ENCODE assay signal across 23 cellular contexts in the genomic region with DNA sequence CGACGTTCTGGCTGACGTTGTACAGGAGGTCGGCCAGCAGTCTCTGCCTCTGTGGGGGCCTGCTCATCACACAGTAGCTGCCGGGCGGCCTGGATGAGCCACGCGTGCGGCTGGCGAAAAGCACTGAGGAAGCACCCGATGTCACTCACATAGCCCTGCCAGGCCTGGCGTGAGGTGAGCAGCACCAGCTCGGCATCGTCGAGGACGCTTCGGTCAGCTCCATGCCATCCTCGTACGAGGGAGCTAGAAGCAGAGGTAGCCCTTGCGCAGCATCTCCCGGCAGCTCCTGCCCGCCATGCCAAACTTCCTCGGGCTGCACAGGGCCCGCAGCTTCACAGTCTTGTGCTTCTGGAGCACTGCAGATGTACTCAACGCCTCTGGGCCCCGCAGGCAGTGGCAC. TPM values are rescaled to one million over a fixed set of nuclear protein-coding genes. Genes with fewer than 3 reads are reported as not detected.
DNase-seq lines count a peak whose midpoint lies in the region; ATAC-seq, FAIRE-seq and TF ChIP-seq lines count a peak whose summit lies in the region.
"Had no signal": no experiment of that assay in that cellular context is flagged by ENCODE, and none has a peak within 500 bp of the region (broad histone marks: within the 10 kb centered on the region; RNA-seq: fewer than 3 reads in every experiment).

No MANE protein-coding gene starts in this region.

- CTCF ChIA-PET in K562 (lab: Yijun Ruan, JAX; ENCODE audit: low intra/inter-chr PET ratio) = no interaction called here

- H4K20me1 ChIP-seq in K562 (replicated peaks; ENCODE audit: control insufficient read depth, insufficient read depth, low read length) = no peaks in the 10 kb centered on the region

- 93% methylated on average over 26 of the region's 26 CpGs for WGBS in right cardiac atrium
- 98% methylated on average over 17 of the region's 26 CpGs for WGBS in K562 (ENCODE audit: insufficient coverage, low coverage, missing lambda C conversion rate)
- 96% methylated on average over 26 of the region's 26 CpGs; no CpG with 5 or more reads in 1 of the 2 donors for WGBS in transverse colon (ENCODE audit: low coverage in 1 of 2), 2 donors

- no peak overlapping the region for H3K4me2 ChIP-seq in K562 (ENCODE audit: insufficient read depth, low read length)

- intact Hi-C loops in right cardiac atrium (cut with DNase I) = no loop called here
- intact Hi-C loops in left ventricle myocardium inferior (cut with micrococcal nuclease) = no loop called here
- intact Hi-C loops in K562 (cut with micrococcal nuclease) = no loop called here
- intact Hi-C loops in upper lobe of right lung (cut with DNase I) = no loop called here
- intact Hi-C loops in transverse colon (cut with DNase I; ENCODE audit: low total_unique reads) = no loop called here

- POLR2A ChIA-PET in K562 (lab: Yijun Ruan, JAX) = interaction anchor here (0.7 kb wide), 1 partner anchor 248 kb away, joined by 4 read pairs; no protein-coding TSS in a partner anchor

- H3K27ac ChIP-seq in right cardiac atrium (ENCODE audit: low read length) (no peak overlapping the region), left ventricle myocardium inferior (replicated peaks) (no peak overlapping the region), K562 (ENCODE audit: extremely low read depth, low read depth, low read length) (no peak overlapping the region), upper lobe of right lung (no peak overlapping the region), transverse colon (no peak overlapping the region)
- H3K27ac ChIP-seq: GM23248, HL-60 had no signal

- no peaks in the 10 kb centered on the region for H3K9me3 Mint-ChIP-seq in effector memory CD8-positive, alpha-beta T cell
- H3K9me3 Mint-ChIP-seq: CD8-positive, alpha-beta memory T cell had no signal

- no peaks in the 10 kb centered on the region for H3K9me3 ChIP-seq in right cardiac atrium (ENCODE audit: control insufficient read depth, low read length)
- H3K9me3 ChIP-seq in left ventricle myocardium inferior (replicated peaks) = no peaks in the 10 kb centered on the region
- H3K9me3 ChIP-seq in K562 (replicated peaks; ENCODE audit: control insufficient read depth, insufficient read depth, low read depth, low read length) = no peaks in the 10 kb centered on the region
- no peaks in the 10 kb centered on the region for H3K9me3 ChIP-seq in upper lobe of right lung
- no peaks in the 10 kb centered on the region for H3K9me3 ChIP-seq in transverse colon
- H3K9me3 ChIP-seq: BE2C, HAP-1 had no signal

- in situ Hi-C loops in K562 (cut with MboI) = loop anchor here (25.0 kb wide), 1 partner anchor 671 kb away; a partner anchor contains a TSS
- in situ Hi-C loops in transverse colon (cut with MboI; ENCODE audit: low pct_ligation_motif_present in 1 of 4, low pct_unique_long_range_greater_than_20kb in 1 of 4, low sequenced_read_pairs in 3 of 4) = no loop called here

- no peak overlapping the region for H2AFZ ChIP-seq in K562 (ENCODE audit: low read depth, low read length)
- H2AFZ ChIP-seq: GM23248 had no signal

- ATAC-seq in right cardiac atrium = peak; percentile 23 to 45
- no peak for ATAC-seq in K562
- ATAC-seq in effector memory CD8-positive, alpha-beta T cell (replicated peaks) = no peak
- peak; percentile 31 for ATAC-seq in upper lobe of right lung
- ATAC-seq in HG03097 (IDR thresholded peaks at IDR 0.05; ENCODE audit: low FRiP score, unreplicated experiment) = no peak
- ATAC-seq: GM12878 had no signal

- H3K27ac Mint-ChIP-seq in effector memory CD8-positive, alpha-beta T cell = peak overlapping the region; percentile 55 to 72
- H3K27ac Mint-ChIP-seq: CD4-positive, CD25-positive, alpha-beta regulatory T cell; CD8-positive, alpha-beta memory T cell had no signal

- no peak overlapping the region for H3K4me3 Mint-ChIP-seq in effector memory CD8-positive, alpha-beta T cell
- H3K4me3 Mint-ChIP-seq: CD4-positive, CD25-positive, alpha-beta regulatory T cell; CD8-positive, alpha-beta memory T cell had no signal

- no TSS peak for BruUV-seq in K562 (replicated peaks; lab: Mats Ljungman, UMichigan)

- TF ChIP-seq CTCF in left ventricle myocardium inferior (IDR thresholded peaks at IDR 0.05; ENCODE audit: borderline replicate concordance) (no peak), K562 (IDR thresholded peaks at IDR 0.05 in 2 of 3, conservative IDR thresholded peaks at IDR 0.05 in 1 of 3; ENCODE audit: insufficient read depth in 2 of 3, low read depth in 1 of 3, low read length in 3 of 3) (no peak), upper lobe of right lung (IDR thresholded peaks at IDR 0.05) (no peak), transverse colon (IDR thresholded peaks at IDR 0.05) (no peak)

- no peaks in the 10 kb centered on the region for H3K27me3 Mint-ChIP-seq in effector memory CD8-positive, alpha-beta T cell

- no peak for TF ChIP-seq POLR2A in K562 (conservative IDR thresholded peaks at IDR 0.05)
- no peak for TF ChIP-seq POLR2A in transverse colon (IDR thresholded peaks at IDR 0.05)

- no peaks in the 10 kb centered on the region for H3K27me3 ChIP-seq in right cardiac atrium (ENCODE audit: control insufficient read depth, insufficient read depth)
- H3K27me3 ChIP-seq in left ventricle myocardium inferior (ENCODE audit: low read depth) = no peaks in the 10 kb centered on the region
- H3K27me3 ChIP-seq in K562 (ENCODE audit: control insufficient read depth in 2 of 2, insufficient read depth in 2 of 2, low read length in 2 of 2) = no peaks in the 10 kb centered on the region
- no peaks in the 10 kb centered on the region for H3K27me3 ChIP-seq in upper lobe of right lung
- no peaks in the 10 kb centered on the region for H3K27me3 ChIP-seq in transverse colon
- H3K27me3 ChIP-seq: BE2C had no signal

- H3K4me3 ChIP-seq in right cardiac atrium (ENCODE audit: low read length) = no peak overlapping the region
- H3K4me3 ChIP-seq in left ventricle myocardium inferior = no peak overlapping the region
- H3K4me3 ChIP-seq in K562 = no peak overlapping the region
- no peak overlapping the region for H3K4me3 ChIP-seq in upper lobe of right lung
- no peak overlapping the region for H3K4me3 ChIP-seq in transverse colon
- H3K4me3 ChIP-seq: GM12878, GM23248, HAP-1 had no signal

- H3K36me3 ChIP-seq in left ventricle myocardium inferior (peaks cover 38% of the 10 kb centered on the region), K562 (ENCODE audit: control insufficient read depth, insufficient read depth, low read length) (peaks cover 54% of the 10 kb centered on the region; the same call in 2 of the 3 replicates), upper lobe of right lung (peaks cover 38% of the 10 kb centered on the region), transverse colon (peaks cover 0 to 20% (median 8%) of the 10 kb centered on the region in 4 donors)

- DNase-seq in right cardiac atrium (peak in 1 of 3 donors; percentile 43), left ventricle myocardium inferior (no peak), K562 (ENCODE audit: extremely low read depth in 1 of 4, low spot score in 3 of 4) (no peak), upper lobe of right lung (no peak), transverse colon (no peak)
- DNase-seq in effector memory CD8-positive, alpha-beta T cell = no peak
- DNase-seq: ACHN; BE2C; C1 segment of cervical spinal cord; CD4-positive, CD25-positive, alpha-beta regulatory T cell; CD8-positive, alpha-beta memory T cell; COR-L47; DMS 273 treated with DMSO at 0.1 percent for 48 hours; DMS53; DND-41; EL; GM23248; IMR-90 had no signal

- no peak for FAIRE-seq in K562 (lab: Jason Lieb, UNC)
- FAIRE-seq: A204.1, GM12878 had no signal

- peaks cover 32% of the 10 kb centered on the region for H3K36me3 Mint-ChIP-seq in effector memory CD8-positive, alpha-beta T cell (ENCODE audit: insufficient read depth)

- H3K9ac ChIP-seq in K562 (ENCODE audit: insufficient read depth in 1 of 2, low read depth in 2 of 2, low read length in 2 of 2) = peak overlapping the region in 1 of 2 experiments; percentile 45; a peak in 1 of 4 replicates
- H3K9ac ChIP-seq: GM23248 had no signal

- H3K4me1 ChIP-seq in right cardiac atrium (ENCODE audit: control insufficient read depth, insufficient read depth, low read length) = peaks cover 2% of the 10 kb centered on the region
- peaks cover 48% of the 10 kb centered on the region for H3K4me1 ChIP-seq in left ventricle myocardium inferior
- H3K4me1 ChIP-seq in K562 (replicated peaks in 1 of 2; ENCODE audit: control insufficient read depth in 2 of 2, insufficient read depth in 2 of 2, low read length in 2 of 2) = peaks cover 0 to 4% of the 10 kb centered on the region in 2 experiments; a peak in 1 of 5 replicates
- H3K4me1 ChIP-seq in upper lobe of right lung = peaks cover 9% of the 10 kb centered on the region
- peaks cover 6 to 9% (median 7%) of the 10 kb centered on the region in 4 donors for H3K4me1 ChIP-seq in transverse colon

- no peaks in the 10 kb centered on the region for H3K9me1 ChIP-seq in K562 (ENCODE audit: control insufficient read depth, insufficient read depth, low read length)

- TF ChIP-seq EP300 in K562 (IDR thresholded peaks at IDR 0.05; ENCODE audit: low read length) (no peak), transverse colon (IDR thresholded peaks at IDR 0.05; ENCODE audit: low read depth) (no peak)

- no peak for TF ChIP-seq RAD21 in K562 (CRISPR knock-in tag; conservative IDR thresholded peaks at IDR 0.05 in 1 of 2, IDR thresholded peaks at IDR 0.05 in 1 of 2)

- H3K4me1 Mint-ChIP-seq in effector memory CD8-positive, alpha-beta T cell (ENCODE audit: low read depth in 2 of 2) = peaks cover 11% of the 10 kb centered on the region in 2 donors

- peaks cover 25% of the 10 kb centered on the region for H3K79me2 ChIP-seq in K562 (ENCODE audit: control insufficient read depth, insufficient read depth, low read length)

RNA-seq across cellular contexts. Expression of a gene that starts 6.2 kb away (rescaled TPM):
- total RNA-seq in right cardiac atrium (100 to 1,000 TPM; 120 to 137 (median 128) TPM), left ventricle myocardium inferior (174 TPM), K562 (2014; rRNA removed) (61.6 and 64.0 TPM in 2 replicates), K562 (2014; rRNA removed; fragmentation: Illumina TruSeq; extraction: Trizol) (41.0 and 41.4 TPM in 2 replicates), K562 (2015; rRNA removed; fragmentation: Illumina TruSeq; extraction: Trizol) (44.0 and 46.9 TPM in 2 replicates), K562 (2021) (60.2 and 67.8 TPM in 2 replicates), upper lobe of right lung (38.2 TPM), transverse colon (10 to 100 TPM; 10.5 to 42.7 (median 24.3) TPM)
- polyA plus RNA-seq in right cardiac atrium (198 TPM), K562 (2011; rRNA removed) (55.4 and 64.9 TPM in 2 replicates), K562 (2014; fragmentation: Illumina TruSeq; extraction: Trizol) (26.5 and 43.6 TPM in 2 replicates), K562 (2014; fragmentation: Nextera tagmentation; extraction: Ambion mirVana) (10 to 100 TPM; 71.2 to 88.1 TPM), K562 (2014; rRNA removed) (81.8 and 83.9 TPM in 2 replicates)
- total RNA-seq in K562 (2011; cell fraction: chromatin; rRNA removed; ENCODE audit: low replicate concordance) = 7.1 and 14.0 TPM in 2 replicates
- 29.0 and 30.8 TPM in 2 replicates for total RNA-seq in K562 (2011; cell fraction: nucleolus; rRNA removed)
- total RNA-seq in K562 (2011; cell fraction: nucleoplasm; rRNA removed) = 16.9 and 18.0 TPM in 2 replicates
- 34.2 and 51.2 TPM in 2 replicates for polyA plus RNA-seq in K562 (2011; cell fraction: cytosol; rRNA removed)
- polyA plus RNA-seq in K562 (2011; cell fraction: nucleus; rRNA removed) = 18.0 and 21.5 TPM in 2 replicates
- 35.1 and 82.5 TPM in 2 replicates for polyA plus RNA-seq in K562 (2012)
- polyA minus RNA-seq in K562 (2011; rRNA and poly(A)+ RNA removed) = 7.4 and 8.8 TPM in 2 replicates
- polyA minus RNA-seq in K562 (2011; cell fraction: cytosol; rRNA and poly(A)+ RNA removed) = 21.8 and 25.1 TPM in 2 replicates
- 8.3 and 13.7 TPM in 2 replicates for polyA minus RNA-seq in K562 (2011; cell fraction: nucleus; rRNA and poly(A)+ RNA removed)

RNA-seq across cellular contexts. Expression of a gene that starts 14.4 kb away (rescaled TPM):
- total RNA-seq in right cardiac atrium (10 to 100 TPM in 2 of 4 donors, 1 to 10 TPM in 2; 8.6 to 10.9 (median 9.9) TPM), left ventricle myocardium inferior (8.4 TPM), K562 (2014; rRNA removed) (9.3 and 9.9 TPM in 2 replicates), K562 (2014; rRNA removed; fragmentation: Illumina TruSeq; extraction: Trizol) (17.3 and 21.5 TPM in 2 replicates), K562 (2015; rRNA removed; fragmentation: Illumina TruSeq; extraction: Trizol) (17.6 and 19.6 TPM in 2 replicates), K562 (2021) (8.5 and 9.2 TPM in 2 replicates), upper lobe of right lung (14.6 TPM), transverse colon (10 to 100 TPM; 14.5 to 26.5 (median 18.4) TPM)
- polyA plus RNA-seq in right cardiac atrium (6.2 TPM), K562 (2011; rRNA removed) (8.1 and 11.4 TPM in 2 replicates), K562 (2014; fragmentation: Illumina TruSeq; extraction: Trizol) (13.6 and 15.9 TPM in 2 replicates), K562 (2014; fragmentation: Nextera tagmentation; extraction: Ambion mirVana) (1 to 10 TPM; 4.3 to 5.0 TPM), K562 (2014; rRNA removed) (7.6 and 8.5 TPM in 2 replicates)
- 5.5 and 23.2 TPM in 2 replicates for total RNA-seq in K562 (2011; cell fraction: chromatin; rRNA removed; ENCODE audit: low replicate concordance)
- total RNA-seq in K562 (2011; cell fraction: nucleolus; rRNA removed) = 4.5 and 5.9 TPM in 2 replicates
- total RNA-seq in K562 (2011; cell fraction: nucleoplasm; rRNA removed) = 8.9 and 9.8 TPM in 2 replicates
- polyA plus RNA-seq in K562 (2011; cell fraction: cytosol; rRNA removed) = 2.7 and 4.2 TPM in 2 replicates
- polyA plus RNA-seq in K562 (2011; cell fraction: nucleus; rRNA removed) = 4.8 and 5.8 TPM in 2 replicates
- 6.4 and 6.7 TPM in 2 replicates for polyA plus RNA-seq in K562 (2012)
- polyA minus RNA-seq in K562 (2011; rRNA and poly(A)+ RNA removed) = 24.1 and 25.5 TPM in 2 replicates
- polyA minus RNA-seq in K562 (2011; cell fraction: cytosol; rRNA and poly(A)+ RNA removed) = 4.4 and 5.1 TPM in 2 replicates
- polyA minus RNA-seq in K562 (2011; cell fraction: nucleus; rRNA and poly(A)+ RNA removed) = 5.5 and 9.2 TPM in 2 replicates

RNA-seq across cellular contexts. Expression of a gene that starts 14.6 kb away (rescaled TPM):
- total RNA-seq in right cardiac atrium (10 to 100 TPM; 19.7 to 26.4 (median 24.0) TPM), left ventricle myocardium inferior (17.3 TPM), K562 (2014; rRNA removed) (2.9 and 5.9 TPM in 2 replicates), K562 (2014; rRNA removed; fragmentation: Illumina TruSeq; extraction: Trizol) (5.1 and 7.0 TPM in 2 replicates), K562 (2015; rRNA removed; fragmentation: Illumina TruSeq; extraction: Trizol) (7.9 and 8.3 TPM in 2 replicates), K562 (2021) (7.8 and 8.9 TPM in 2 replicates), upper lobe of right lung (8.8 TPM), transverse colon (1 to 10 TPM; 2.0 to 7.5 (median 3.8) TPM)
- polyA plus RNA-seq in right cardiac atrium (10.2 TPM), K562 (2011; rRNA removed) (8.7 and 10.6 TPM in 2 replicates), K562 (2014; fragmentation: Illumina TruSeq; extraction: Trizol) (4.6 and 5.8 TPM in 2 replicates), K562 (2014; fragmentation: Nextera tagmentation; extraction: Ambion mirVana) (10 to 100 TPM; 14.6 to 16.1 TPM), K562 (2014; rRNA removed) (4.4 and 9.8 TPM in 2 replicates)
- total RNA-seq in K562 (2011; cell fraction: chromatin; rRNA removed; ENCODE audit: low replicate concordance) = 1.6 and 2.0 TPM in 2 replicates
- 2.4 and 2.5 TPM in 2 replicates for total RNA-seq in K562 (2011; cell fraction: nucleolus; rRNA removed)
- total RNA-seq in K562 (2011; cell fraction: nucleoplasm; rRNA removed) = 4.8 and 5.9 TPM in 2 replicates
- 2.6 and 3.3 TPM in 2 replicates for polyA plus RNA-seq in K562 (2011; cell fraction: cytosol; rRNA removed)
- 6.1 and 6.7 TPM in 2 replicates for polyA plus RNA-seq in K562 (2011; cell fraction: nucleus; rRNA removed)
- 13.3 and 21.5 TPM in 2 replicates for polyA plus RNA-seq in K562 (2012)
- polyA minus RNA-seq in K562 (2011; rRNA and poly(A)+ RNA removed) = 1.1 and 2.9 TPM in 2 replicates
- polyA minus RNA-seq in K562 (2011; cell fraction: cytosol; rRNA and poly(A)+ RNA removed) = 2.0 TPM in 1 of 2 replicates, not detected in the other
- 1.6 and 3.8 TPM in 2 replicates for polyA minus RNA-seq in K562 (2011; cell fraction: nucleus; rRNA and poly(A)+ RNA removed)

RNA-seq across cellular contexts. Expression of a gene that starts 40.8 kb away (rescaled TPM):
- total RNA-seq in right cardiac atrium (1 to 10 TPM; 5.1 to 6.4 (median 5.6) TPM), left ventricle myocardium inferior (3.8 TPM), K562 (2014; rRNA removed) (0.27 and 0.49 TPM in 2 replicates), K562 (2014; rRNA removed; fragmentation: Illumina TruSeq; extraction: Trizol) (0.80 and 1.1 TPM in 2 replicates), K562 (2015; rRNA removed; fragmentation: Illumina TruSeq; extraction: Trizol) (1.0 and 1.1 TPM in 2 replicates), K562 (2021) (0.49 and 0.62 TPM in 2 replicates), upper lobe of right lung (20.0 TPM), transverse colon (10 to 100 TPM; 12.7 to 38.9 (median 21.1) TPM)
- polyA plus RNA-seq in right cardiac atrium (2.8 TPM), K562 (2011; rRNA removed) (0.43 and 0.54 TPM in 2 replicates), K562 (2014; fragmentation: Illumina TruSeq; extraction: Trizol) (0.53 and 0.94 TPM in 2 replicates), K562 (2014; fragmentation: Nextera tagmentation; extraction: Ambion mirVana) (under 1 TPM; 0.32 to 0.36 TPM), K562 (2014; rRNA removed) (0.31 and 0.50 TPM in 2 replicates)
- total RNA-seq in K562 (2011; cell fraction: chromatin; rRNA removed; ENCODE audit: low replicate concordance) = 0.53 and 1.9 TPM in 2 replicates
- total RNA-seq in K562 (2011; cell fraction: nucleolus; rRNA removed) = 0.33 and 0.39 TPM in 2 replicates
- total RNA-seq in K562 (2011; cell fraction: nucleoplasm; rRNA removed) = 0.59 and 1.1 TPM in 2 replicates
- 0.10 and 0.21 TPM in 2 replicates for polyA plus RNA-seq in K562 (2011; cell fraction: cytosol; rRNA removed)
- polyA plus RNA-seq in K562 (2011; cell fraction: nucleus; rRNA removed) = 0.21 and 0.39 TPM in 2 replicates
- polyA plus RNA-seq in K562 (2012) = 0.61 and 1.00 TPM in 2 replicates
- 0.95 and 1.2 TPM in 2 replicates for polyA minus RNA-seq in K562 (2011; rRNA and poly(A)+ RNA removed)
- polyA minus RNA-seq in K562 (2011; cell fraction: cytosol; rRNA and poly(A)+ RNA removed) = 0.38 TPM in 1 of 2 replicates, not detected in the other
- polyA minus RNA-seq in K562 (2011; cell fraction: nucleus; rRNA and poly(A)+ RNA removed) = 0.54 and 0.89 TPM in 2 replicates

Comparison
In these comparisons a context has a peak if more than half of its experiments do, and no peak if none do; other contexts are left out.
1. ATAC-seq: peak in right cardiac atrium (2 of 2) and upper lobe of right lung (single experiment); none in K562 (single experiment), effector memory CD8-positive, alpha-beta T cell (single experiment) and HG03097 (single experiment).